In the genomic region with DNA sequence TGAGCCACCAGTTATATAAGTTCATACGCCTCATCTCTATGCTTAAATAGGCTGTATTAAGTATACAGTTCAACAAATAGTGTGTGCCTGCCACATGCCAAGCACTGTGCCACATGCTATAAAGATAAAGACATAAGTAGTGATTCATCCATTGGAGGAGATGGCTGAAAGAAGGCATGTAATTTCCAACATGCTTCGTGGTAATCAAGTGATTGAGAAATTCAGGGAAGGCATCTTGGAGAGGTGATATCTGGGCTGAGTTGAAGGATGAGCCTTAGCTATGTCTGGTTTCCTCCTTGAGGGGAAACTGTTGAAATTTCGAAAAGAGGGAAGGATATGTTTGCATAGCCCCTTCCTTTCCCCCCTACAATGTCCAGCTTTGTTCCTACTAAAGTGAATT, we compare ENCODE assay signal across 13 cellular contexts.
DNase-seq lines count a peak whose midpoint lies in the region; ATAC-seq and TF ChIP-seq lines count a peak whose summit lies in the region.
"Had no signal": no experiment of that assay in that cellular context is flagged by ENCODE, and none has a peak within 500 bp of the region (broad histone marks: within the 10 kb centered on the region; RNA-seq: fewer than 3 reads in every experiment).

No MANE protein-coding gene starts in this region.

- POLR2A ChIA-PET in PC-3 (lab: Charles Lee; ENCODE audit: unreplicated experiment), result no interaction called here

- no peak overlapping the region for H3K27ac ChIP-seq in PC-3 (ENCODE audit: low read length)
- H3K27ac ChIP-seq: brain microvascular endothelial cell, parathyroid adenoma had no signal

- no peak for ATAC-seq in PC-3
- ATAC-seq: left lung had no signal

- H3K79me2 ChIP-seq in PC-3 (ENCODE audit: low read length), result no peaks in the 10 kb centered on the region
- H3K79me2 ChIP-seq: parathyroid adenoma had no signal

- H3K9me2 ChIP-seq in PC-3 (replicated peaks; ENCODE audit: low read length), result no peaks in the 10 kb centered on the region

- no peaks in the 10 kb centered on the region for H3K36me3 ChIP-seq in PC-3 (ENCODE audit: low read depth, low read length)
- H3K36me3 ChIP-seq: brain microvascular endothelial cell, left lung had no signal

- H3F3A ChIP-seq in PC-3 (ENCODE audit: low read length, unreplicated experiment), result peaks cover 9% of the 10 kb centered on the region

- H3K9ac ChIP-seq in PC-3 (ENCODE audit: low read length), result no peak overlapping the region
- H3K9ac ChIP-seq: parathyroid adenoma had no signal

- DNase-seq in CD1c-positive myeloid dendritic cell (ENCODE audit: extremely low spot score) (peak; percentile 66), PC-3 (peak; percentile 4), fibroblast of gingiva (ENCODE audit: low read depth) (peak; percentile 55), renal cortical epithelial cell (ENCODE audit: low read depth) (peak; percentile 54), SHP77 treated with DMSO at 0.1 percent for 48 hours (lab: John Stamatoyannopoulos, UW) (no peak), C1 segment of cervical spinal cord (lab: John Stamatoyannopoulos, UW) (no peak), NCI-H1694 (lab: John Stamatoyannopoulos, UW) (no peak)
- DNase-seq in activated T-cell treated with anti-CD3 and anti-CD28 coated beads, Interleukin-2, amount 50 U/mL, for 1 hour, result no peak
- DNase-seq: activated T-cell treated with anti-CD3 and anti-CD28 coated beads, Interleukin-2, amount 50 U/mL, for 24 hours; brain microvascular endothelial cell; erythroblast; left lung had no signal

- no TSS peak for BruUV-seq in PC-3 (replicated peaks; lab: Mats Ljungman, UMichigan)

- H4K20me1 ChIP-seq in PC-3 (ENCODE audit: low read length), result no peaks in the 10 kb centered on the region

- H3K4me3 ChIP-seq in PC-3 (ENCODE audit: low read length), result no peak overlapping the region
- H3K4me3 ChIP-seq: left lung had no signal

- no peaks in the 10 kb centered on the region for H3K9me3 ChIP-seq in PC-3 (ENCODE audit: low read length)
- H3K9me3 ChIP-seq: left lung had no signal

- intact Hi-C loops in PC-3 (cut with micrococcal nuclease), result no loop called here

- no peaks in the 10 kb centered on the region for H3K27me3 ChIP-seq in PC-3 (ENCODE audit: low read length)
- H3K27me3 ChIP-seq: brain microvascular endothelial cell, left lung had no signal

- CTCF ChIA-PET in PC-3 (lab: Charles Lee), result no interaction called here

- no peak overlapping the region for H2AFZ ChIP-seq in PC-3 (ENCODE audit: low read length)
- H2AFZ ChIP-seq: parathyroid adenoma had no signal

- peaks cover 41% of the 10 kb centered on the region for H3K4me1 ChIP-seq in PC-3 (ENCODE audit: insufficient read depth, low read length)
- H3K4me1 ChIP-seq: parathyroid adenoma had no signal

- TF ChIP-seq CTCF in PC-3 (conservative IDR thresholded peaks at IDR 0.05; ENCODE audit: low read depth, low read length), result no peak

- no peak overlapping the region for H3K4me2 ChIP-seq in PC-3 (ENCODE audit: low read length)

Comparison
In these comparisons a context has a peak if more than half of its experiments do, and no peak if none do; other contexts are left out.
1. DNase-seq: peak in CD1c-positive myeloid dendritic cell (single experiment), PC-3 (single experiment), fibroblast of gingiva (single experiment) and renal cortical epithelial cell (single experiment); none in activated T-cell treated with anti-CD3 and anti-CD28 coated beads, Interleukin-2, amount 50 U/mL, for 1 hour (single experiment), SHP77 treated with DMSO at 0.1 percent for 48 hours (single experiment), C1 segment of cervical spinal cord (0 of 14) and NCI-H1694 (single experiment).